Comparison of ENCODE assay signal across 9 cellular contexts in the genomic region with DNA sequence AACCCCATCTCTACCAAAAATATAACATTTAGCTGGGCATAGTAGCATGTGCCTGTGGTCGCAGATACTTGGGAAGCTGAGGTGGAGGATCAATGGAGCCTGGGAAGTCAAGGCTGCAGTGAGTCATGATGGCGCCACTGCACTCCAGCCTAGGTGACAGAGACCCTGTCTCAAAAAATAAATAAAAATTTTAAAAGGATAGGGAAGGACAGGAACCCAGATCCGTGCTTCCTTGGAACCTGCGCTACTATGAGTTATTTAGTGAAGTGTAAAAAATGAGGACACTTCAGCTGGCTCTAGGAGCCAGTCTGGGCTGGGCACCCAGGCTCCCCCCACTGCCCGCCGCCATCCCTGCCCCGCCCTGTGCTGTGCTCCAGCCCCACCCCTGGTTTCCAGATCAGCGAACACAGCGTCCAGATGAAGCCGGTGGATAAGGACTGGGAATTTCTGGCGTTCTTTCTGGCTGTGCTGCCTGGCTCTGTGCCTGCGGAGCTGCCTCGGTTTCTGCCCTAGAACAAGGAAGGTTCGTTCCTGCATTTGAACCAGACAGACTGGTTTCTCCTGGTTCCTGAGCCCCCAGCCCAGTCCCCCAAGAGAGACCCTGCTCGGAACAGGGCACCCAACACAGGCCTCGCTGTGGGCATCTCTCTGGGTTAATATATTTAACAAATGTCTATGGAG. TPM values are rescaled to one million over a fixed set of nuclear protein-coding genes. Genes with fewer than 3 reads are reported as not detected.
DNase-seq lines count a peak whose midpoint lies in the region; ATAC-seq and TF ChIP-seq lines count a peak whose summit lies in the region.
"Had no signal": no experiment of that assay in that cellular context is flagged by ENCODE, and none has a peak within 500 bp of the region (broad histone marks: within the 10 kb centered on the region; RNA-seq: fewer than 3 reads in every experiment).

No MANE protein-coding gene starts in this region.

- H3K4me3 Mint-ChIP-seq in CD4-positive, alpha-beta memory T cell = peak overlapping the region; percentile 0 to 69 (median 24)

- H3K27ac Mint-ChIP-seq in CD4-positive, alpha-beta memory T cell = peak overlapping the region; percentile 72 to 95 (median 86)

- TF ChIP-seq CTCF in Peyer's patch (IDR thresholded peaks at IDR 0.05) = no peak

- H3K27ac ChIP-seq in CD4-positive, alpha-beta memory T cell (ENCODE audit: low read depth, low read length) = peak overlapping the region; percentile 34
- H3K27ac ChIP-seq in Peyer's patch = peak overlapping the region in 3 of 4 donors; percentile 74 to 96 (median 93)
- peak overlapping the region; percentile 93 to 94 for H3K27ac ChIP-seq in esophagus (ENCODE audit: low read depth in 2 of 2, low read length in 1 of 2)
- H3K27ac ChIP-seq: SK-N-MC had no signal

- H3K36me3 Mint-ChIP-seq in CD4-positive, alpha-beta memory T cell = no peaks in the 10 kb centered on the region

- intact Hi-C loops in CD4-positive, alpha-beta memory T cell (cut with micrococcal nuclease) = loop anchor here (2.0 kb wide), 1 partner anchor 15 kb away; no protein-coding TSS in a partner anchor

- peak; percentile 37 to 77 for TF ChIP-seq POLR2A in Peyer's patch (IDR thresholded peaks at IDR 0.05)

- CTCF ChIA-PET in CD4-positive, alpha-beta memory T cell (lab: Charles Lee; ENCODE audit: partially characterized antibody) = interaction anchor here (0.8 kb wide), 1 partner anchor 34 kb away, joined by 3 read pairs; no protein-coding TSS in a partner anchor

- peaks cover 44% of the 10 kb centered on the region for H3K4me1 ChIP-seq in CD4-positive, alpha-beta memory T cell (ENCODE audit: insufficient read depth, low read length)
- H3K4me1 ChIP-seq in Peyer's patch (peaks cover 0 to 35% (median 11%) of the 10 kb centered on the region in 4 donors), esophagus (ENCODE audit: control insufficient read depth in 2 of 2, insufficient read depth in 2 of 2, low read length in 1 of 2) (peaks cover 6 to 30% of the 10 kb centered on the region in 2 donors)

- H3K9me3 ChIP-seq in CD4-positive, alpha-beta memory T cell (ENCODE audit: control insufficient read depth in 1 of 2, low read length in 2 of 2) = no peaks in the 10 kb centered on the region
- H3K9me3 ChIP-seq in Peyer's patch (no peaks in the 10 kb centered on the region), esophagus (ENCODE audit: control insufficient read depth in 2 of 2, insufficient read depth in 1 of 2, low read depth in 1 of 2, low read length in 1 of 2) (no peaks in the 10 kb centered on the region)

- H3K4me3 ChIP-seq in CD4-positive, alpha-beta memory T cell (ENCODE audit: low read length in 2 of 2) = no peak overlapping the region
- peak overlapping the region in 2 of 4 donors; percentile 32 to 34 for H3K4me3 ChIP-seq in Peyer's patch
- no peak overlapping the region for H3K4me3 ChIP-seq in esophagus (ENCODE audit: low read depth in 1 of 2, low read length in 2 of 2)
- H3K4me3 ChIP-seq: SK-N-MC had no signal

- 35 to 38% methylated on average over 16 of the region's 16 CpGs for WGBS in esophagus, 2 donors

- DNase-seq in CD4-positive, alpha-beta memory T cell = no peak
- DNase-seq in Peyer's patch (peak in 2 of 3 donors; percentile 84 to 88), non-pigmented ciliary epithelial cell (ENCODE audit: low read depth) (peak; percentile 11), DMS114 treated with DMSO at 0.1 percent for 48 hours (lab: John Stamatoyannopoulos, UW; ENCODE audit: unreplicated experiment) (no peak), Kasumi-1 (lab: John Stamatoyannopoulos, UW) (no peak), AML-193 (lab: John Stamatoyannopoulos, UW) (no peak)

- POLR2A ChIA-PET in CD4-positive, alpha-beta memory T cell (lab: Charles Lee; ENCODE audit: partially characterized antibody) = interaction anchor here (0.8 to 3.8 kb wide), 5 partner anchors 9 to 80 kb away, joined by 3 to 17 read pairs (median 4); a partner anchor contains a TSS

- H3K27me3 ChIP-seq in CD4-positive, alpha-beta memory T cell (ENCODE audit: insufficient read depth, low read length) = no peaks in the 10 kb centered on the region
- H3K27me3 ChIP-seq in Peyer's patch (no peaks in the 10 kb centered on the region), esophagus (ENCODE audit: control insufficient read depth in 1 of 2, insufficient read depth in 2 of 2, low read length in 2 of 2) (no peaks in the 10 kb centered on the region)

- peaks cover 20 to 42% (median 25%) of the 10 kb centered on the region in 4 donors for H3K4me1 Mint-ChIP-seq in CD4-positive, alpha-beta memory T cell

- no peak for ATAC-seq in HG02973 (IDR thresholded peaks at IDR 0.05; ENCODE audit: unreplicated experiment)

- no peaks in the 10 kb centered on the region for H3K36me3 ChIP-seq in CD4-positive, alpha-beta memory T cell (ENCODE audit: insufficient read depth, low read length)
- H3K36me3 ChIP-seq in Peyer's patch (no peaks in the 10 kb centered on the region), esophagus (ENCODE audit: control insufficient read depth in 2 of 2, insufficient read depth in 2 of 2, low read length in 1 of 2) (no peaks in the 10 kb centered on the region)

- H3K27me3 Mint-ChIP-seq in CD4-positive, alpha-beta memory T cell = no peaks in the 10 kb centered on the region

- no peaks in the 10 kb centered on the region for H3K9me3 Mint-ChIP-seq in CD4-positive, alpha-beta memory T cell

RNA-seq across cellular contexts. Expression of a gene that starts 18.5 kb away (rescaled TPM):
- 1 to 10 TPM; 1.6 to 2.4 TPM for total RNA-seq in CD4-positive, alpha-beta memory T cell
- polyA plus RNA-seq in CD4-positive, alpha-beta memory T cell = 1 to 10 TPM; 1.6 to 2.2 TPM
- total RNA-seq in Peyer's patch = 100 to 1,000 TPM in 3 of 4 donors, 1 to 10 TPM in 1; 1.7 to 152 (median 126) TPM
- 10 to 100 TPM; 18.1 to 28.0 TPM for polyA plus RNA-seq in esophagus

RNA-seq across cellular contexts. Expression of a gene that starts 20.9 kb away (rescaled TPM):
- 10 to 100 TPM; 48.0 to 49.1 TPM for total RNA-seq in CD4-positive, alpha-beta memory T cell
- 100 to 1,000 TPM; 130 to 181 TPM for polyA plus RNA-seq in CD4-positive, alpha-beta memory T cell
- total RNA-seq in Peyer's patch = 10 to 100 TPM; 25.2 to 55.3 (median 31.5) TPM
- 10 to 100 TPM; 20.8 to 30.1 TPM for polyA plus RNA-seq in esophagus

Comparison
In these comparisons a context has a peak if more than half of its experiments do, and no peak if none do; other contexts are left out.
1. DNase-seq: peak in Peyer's patch (2 of 3) and non-pigmented ciliary epithelial cell (single experiment); none in CD4-positive, alpha-beta memory T cell (0 of 5), DMS114 treated with DMSO at 0.1 percent for 48 hours (single experiment), Kasumi-1 (0 of 2) and AML-193 (0 of 2).
2. H3K27ac ChIP-seq: peak in every context shown above with its lines; median percentile 94 in esophagus; 93 in Peyer's patch; 34 in CD4-positive, alpha-beta memory T cell.